ENCODE assay signal across 1 cellular context in genomic region chr6:10532392-10532791, GRCh38.
TF ChIP-seq lines count a peak whose summit lies in the region.

No MANE protein-coding gene starts in this region.

TF ChIP-seq in GM12878, 131 proteins besides CTCF, POLR2A, EP300 and RAD21:
- TF ChIP-seq ZNF207 (IDR thresholded peaks at IDR 0.05; ENCODE audit: borderline replicate concordance) (no peak), LARP7 (IDR thresholded peaks at IDR 0.05) (no peak), RCOR1 (conservative IDR thresholded peaks at IDR 0.05; ENCODE audit: low read depth, low read length) (no peak), GATAD2B (conservative IDR thresholded peaks at IDR 0.05; ENCODE audit: low read depth) (no peak), CHD4 (IDR thresholded peaks at IDR 0.05) (no peak), WRNIP1 (IDR thresholded peaks at IDR 0.05; ENCODE audit: borderline replicate concordance, low read depth, low read length) (no peak), HDAC2 (IDR thresholded peaks at IDR 0.05) (no peak), BRCA1 (IDR thresholded peaks at IDR 0.05; ENCODE audit: low read depth, low read length) (no peak), ZNF384 (IDR thresholded peaks at IDR 0.05; ENCODE audit: borderline replicate concordance, low read depth, low read length) (no peak)
